1 cellular context compared by ENCODE assay signal in the genomic region with DNA sequence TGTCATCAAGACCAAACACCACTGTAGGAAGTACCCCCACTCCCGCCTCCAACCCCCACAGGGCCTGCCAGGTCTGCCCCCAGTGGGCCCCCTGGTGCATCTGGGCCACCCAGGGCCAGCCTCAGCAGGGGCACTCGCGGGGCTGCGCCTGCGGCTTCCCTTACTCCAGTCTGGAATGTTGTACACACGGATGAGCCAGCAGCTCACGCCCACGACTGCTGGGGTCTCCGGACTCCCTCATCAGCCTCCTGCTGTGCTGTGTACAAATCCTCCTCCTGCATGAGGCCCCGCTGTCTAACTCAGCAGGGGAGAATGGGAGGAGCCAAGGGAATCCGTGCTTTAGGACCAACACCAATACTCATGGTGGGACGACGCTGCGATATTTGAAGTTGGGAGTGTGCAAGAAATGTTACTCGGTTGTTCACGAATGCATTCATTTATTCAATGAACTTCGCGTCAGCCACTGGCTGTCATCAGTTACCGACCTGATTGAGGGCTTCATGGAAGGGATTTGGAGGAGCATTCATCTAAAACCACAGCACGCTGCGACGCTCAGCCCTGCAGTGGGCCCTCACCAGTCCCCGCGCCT.
TF ChIP-seq lines count a peak whose summit lies in the region.

No MANE protein-coding gene starts in this region.

TF ChIP-seq in HepG2, 621 proteins besides CTCF, POLR2A, EP300 and RAD21 (continued from another document and continues in another):
- TF ChIP-seq, protein P1, sequence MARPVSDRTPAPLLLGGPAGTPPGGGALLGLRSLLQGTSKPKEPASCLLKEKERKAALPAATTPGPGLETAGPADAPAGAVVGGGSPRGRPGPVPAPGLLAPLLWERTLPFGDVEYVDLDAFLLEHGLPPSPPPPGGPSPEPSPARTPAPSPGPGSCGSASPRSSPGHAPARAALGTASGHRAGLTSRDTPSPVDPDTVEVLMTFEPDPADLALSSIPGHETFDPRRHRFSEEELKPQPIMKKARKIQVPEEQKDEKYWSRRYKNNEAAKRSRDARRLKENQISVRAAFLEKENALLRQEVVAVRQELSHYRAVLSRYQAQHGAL (CRISPR knock-in tag; IDR thresholded peaks at IDR 0.05; ENCODE audit: not compliant biosample characterization), result no peak
- TF ChIP-seq ELF4 (CRISPR knock-in tag; IDR thresholded peaks at IDR 0.05; ENCODE audit: borderline replicate concordance), result no peak
- TF ChIP-seq SAFB2 (CRISPR knock-in tag; IDR thresholded peaks at IDR 0.05; ENCODE audit: borderline replicate concordance, low read depth), result no peak; the same call in 1 of the 2 replicates
- no peak for TF ChIP-seq ZNF207 (IDR thresholded peaks at IDR 0.05; ENCODE audit: borderline replicate concordance)
- TF ChIP-seq KDM1A (CRISPR knock-in tag; IDR thresholded peaks at IDR 0.05), result no peak
- no peak; the same call in 1 of the 2 replicates for TF ChIP-seq POGZ (CRISPR knock-in tag; IDR thresholded peaks at IDR 0.05)
- TF ChIP-seq ZNF83 (CRISPR knock-in tag; IDR thresholded peaks at IDR 0.05; ENCODE audit: borderline replicate concordance), result no peak
- TF ChIP-seq ERF (CRISPR knock-in tag; IDR thresholded peaks at IDR 0.05), result no peak
- no peak for TF ChIP-seq KLF9 (CRISPR knock-in tag; IDR thresholded peaks at IDR 0.05; ENCODE audit: low read depth)
- TF ChIP-seq, protein P2, sequence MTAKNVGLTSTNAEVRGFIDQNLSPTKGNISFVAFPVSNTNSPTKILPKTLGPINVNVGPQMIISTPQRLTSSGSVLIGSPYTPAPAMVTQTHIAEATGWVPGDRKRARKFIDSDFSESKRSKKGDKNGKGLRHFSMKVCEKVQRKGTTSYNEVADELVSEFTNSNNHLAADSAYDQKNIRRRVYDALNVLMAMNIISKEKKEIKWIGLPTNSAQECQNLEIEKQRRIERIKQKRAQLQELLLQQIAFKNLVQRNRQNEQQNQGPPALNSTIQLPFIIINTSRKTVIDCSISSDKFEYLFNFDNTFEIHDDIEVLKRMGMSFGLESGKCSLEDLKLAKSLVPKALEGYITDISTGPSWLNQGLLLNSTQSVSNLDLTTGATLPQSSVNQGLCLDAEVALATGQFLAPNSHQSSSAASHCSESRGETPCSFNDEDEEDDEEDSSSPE (CRISPR knock-in tag; IDR thresholded peaks at IDR 0.05), result no peak; the same call in 1 of the 2 replicates
- TF ChIP-seq ZNF256 (CRISPR knock-in tag; conservative IDR thresholded peaks at IDR 0.05), result no peak
- no peak; the same call in 1 of the 2 replicates for TF ChIP-seq HDAC2 (CRISPR knock-in tag; IDR thresholded peaks at IDR 0.05)
- no peak for TF ChIP-seq JDP2 (CRISPR knock-in tag; IDR thresholded peaks at IDR 0.05; ENCODE audit: borderline replicate concordance)
- TF ChIP-seq, protein P3, sequence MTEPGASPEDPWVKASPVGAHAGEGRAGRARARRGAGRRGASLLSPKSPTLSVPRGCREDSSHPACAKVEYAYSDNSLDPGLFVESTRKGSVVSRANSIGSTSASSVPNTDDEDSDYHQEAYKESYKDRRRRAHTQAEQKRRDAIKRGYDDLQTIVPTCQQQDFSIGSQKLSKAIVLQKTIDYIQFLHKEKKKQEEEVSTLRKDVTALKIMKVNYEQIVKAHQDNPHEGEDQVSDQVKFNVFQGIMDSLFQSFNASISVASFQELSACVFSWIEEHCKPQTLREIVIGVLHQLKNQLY (CRISPR knock-in tag; IDR thresholded peaks at IDR 0.05), result peak; percentile 47; the same call in 1 of the 2 replicates
- no peak for TF ChIP-seq RBFOX2 (IDR thresholded peaks at IDR 0.05; ENCODE audit: low read depth, low read length)
- TF ChIP-seq ZNF432 (CRISPR knock-in tag; IDR thresholded peaks at IDR 0.05; ENCODE audit: borderline replicate concordance), result no peak
- no peak for TF ChIP-seq ZNF383 (CRISPR knock-in tag; IDR thresholded peaks at IDR 0.05; ENCODE audit: borderline replicate concordance)
- TF ChIP-seq, protein P4, sequence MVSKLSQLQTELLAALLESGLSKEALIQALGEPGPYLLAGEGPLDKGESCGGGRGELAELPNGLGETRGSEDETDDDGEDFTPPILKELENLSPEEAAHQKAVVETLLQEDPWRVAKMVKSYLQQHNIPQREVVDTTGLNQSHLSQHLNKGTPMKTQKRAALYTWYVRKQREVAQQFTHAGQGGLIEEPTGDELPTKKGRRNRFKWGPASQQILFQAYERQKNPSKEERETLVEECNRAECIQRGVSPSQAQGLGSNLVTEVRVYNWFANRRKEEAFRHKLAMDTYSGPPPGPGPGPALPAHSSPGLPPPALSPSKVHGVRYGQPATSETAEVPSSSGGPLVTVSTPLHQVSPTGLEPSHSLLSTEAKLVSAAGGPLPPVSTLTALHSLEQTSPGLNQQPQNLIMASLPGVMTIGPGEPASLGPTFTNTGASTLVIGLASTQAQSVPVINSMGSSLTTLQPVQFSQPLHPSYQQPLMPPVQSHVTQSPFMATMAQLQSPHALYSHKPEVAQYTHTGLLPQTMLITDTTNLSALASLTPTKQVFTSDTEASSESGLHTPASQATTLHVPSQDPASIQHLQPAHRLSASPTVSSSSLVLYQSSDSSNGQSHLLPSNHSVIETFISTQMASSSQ (IDR thresholded peaks at IDR 0.05; ENCODE audit: low read depth), result no peak
- TF ChIP-seq, protein P4 (CRISPR knock-in tag; IDR thresholded peaks at IDR 0.05; ENCODE audit: borderline replicate concordance), result no peak
- TF ChIP-seq, protein P5, sequence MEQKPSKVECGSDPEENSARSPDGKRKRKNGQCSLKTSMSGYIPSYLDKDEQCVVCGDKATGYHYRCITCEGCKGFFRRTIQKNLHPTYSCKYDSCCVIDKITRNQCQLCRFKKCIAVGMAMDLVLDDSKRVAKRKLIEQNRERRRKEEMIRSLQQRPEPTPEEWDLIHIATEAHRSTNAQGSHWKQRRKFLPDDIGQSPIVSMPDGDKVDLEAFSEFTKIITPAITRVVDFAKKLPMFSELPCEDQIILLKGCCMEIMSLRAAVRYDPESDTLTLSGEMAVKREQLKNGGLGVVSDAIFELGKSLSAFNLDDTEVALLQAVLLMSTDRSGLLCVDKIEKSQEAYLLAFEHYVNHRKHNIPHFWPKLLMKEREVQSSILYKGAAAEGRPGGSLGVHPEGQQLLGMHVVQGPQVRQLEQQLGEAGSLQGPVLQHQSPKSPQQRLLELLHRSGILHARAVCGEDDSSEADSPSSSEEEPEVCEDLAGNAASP (CRISPR knock-in tag; IDR thresholded peaks at IDR 0.05; ENCODE audit: borderline replicate concordance), result no peak
- TF ChIP-seq ZNF446 (CRISPR knock-in tag; IDR thresholded peaks at IDR 0.05), result 0 out of 2 replicates have a peak, but pooled peaks have one; percentile 54
- TF ChIP-seq MTF1 (CRISPR knock-in tag; IDR thresholded peaks at IDR 0.05), result no peak
- peak; percentile 72; the same call in 1 of the 2 replicates for TF ChIP-seq ZNF878 (CRISPR knock-in tag; IDR thresholded peaks at IDR 0.05)
- no peak for TF ChIP-seq YY1 (IDR thresholded peaks at IDR 0.05; ENCODE audit: insufficient read depth, insufficient replicate concordance, low read depth, low read length)
- no peak for TF ChIP-seq DNMT3B (CRISPR knock-in tag; conservative IDR thresholded peaks at IDR 0.05)
- no peak for TF ChIP-seq KAT8 (CRISPR knock-in tag; IDR thresholded peaks at IDR 0.05)
- no peak for TF ChIP-seq ZNF746 (CRISPR knock-in tag; IDR thresholded peaks at IDR 0.05)
- no peak for TF ChIP-seq ISL2 (CRISPR knock-in tag; IDR thresholded peaks at IDR 0.05)
- TF ChIP-seq, protein P6, sequence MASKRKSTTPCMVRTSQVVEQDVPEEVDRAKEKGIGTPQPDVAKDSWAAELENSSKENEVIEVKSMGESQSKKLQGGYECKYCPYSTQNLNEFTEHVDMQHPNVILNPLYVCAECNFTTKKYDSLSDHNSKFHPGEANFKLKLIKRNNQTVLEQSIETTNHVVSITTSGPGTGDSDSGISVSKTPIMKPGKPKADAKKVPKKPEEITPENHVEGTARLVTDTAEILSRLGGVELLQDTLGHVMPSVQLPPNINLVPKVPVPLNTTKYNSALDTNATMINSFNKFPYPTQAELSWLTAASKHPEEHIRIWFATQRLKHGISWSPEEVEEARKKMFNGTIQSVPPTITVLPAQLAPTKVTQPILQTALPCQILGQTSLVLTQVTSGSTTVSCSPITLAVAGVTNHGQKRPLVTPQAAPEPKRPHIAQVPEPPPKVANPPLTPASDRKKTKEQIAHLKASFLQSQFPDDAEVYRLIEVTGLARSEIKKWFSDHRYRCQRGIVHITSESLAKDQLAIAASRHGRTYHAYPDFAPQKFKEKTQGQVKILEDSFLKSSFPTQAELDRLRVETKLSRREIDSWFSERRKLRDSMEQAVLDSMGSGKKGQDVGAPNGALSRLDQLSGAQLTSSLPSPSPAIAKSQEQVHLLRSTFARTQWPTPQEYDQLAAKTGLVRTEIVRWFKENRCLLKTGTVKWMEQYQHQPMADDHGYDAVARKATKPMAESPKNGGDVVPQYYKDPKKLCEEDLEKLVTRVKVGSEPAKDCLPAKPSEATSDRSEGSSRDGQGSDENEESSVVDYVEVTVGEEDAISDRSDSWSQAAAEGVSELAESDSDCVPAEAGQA (IDR thresholded peaks at IDR 0.05; ENCODE audit: low read depth), result no peak
- TF ChIP-seq, protein P6 (CRISPR knock-in tag; IDR thresholded peaks at IDR 0.05; ENCODE audit: borderline replicate concordance), result no peak
- TF ChIP-seq NFYC (CRISPR knock-in tag; IDR thresholded peaks at IDR 0.05), result no peak
- no peak; the same call in 1 of the 2 replicates for TF ChIP-seq ZNF501 (CRISPR knock-in tag; IDR thresholded peaks at IDR 0.05)
- TF ChIP-seq ZNF296 (CRISPR knock-in tag; conservative IDR thresholded peaks at IDR 0.05), result no peak
- 0 out of 2 replicates have a peak, but pooled peaks have one; percentile 44 for TF ChIP-seq CBX5 (CRISPR knock-in tag; IDR thresholded peaks at IDR 0.05; ENCODE audit: borderline replicate concordance)
- no peak for TF ChIP-seq NFE2L1 (CRISPR knock-in tag; IDR thresholded peaks at IDR 0.05; ENCODE audit: borderline replicate concordance)
- TF ChIP-seq NFYB (CRISPR knock-in tag; IDR thresholded peaks at IDR 0.05), result no peak
- TF ChIP-seq NFE2 (CRISPR knock-in tag; IDR thresholded peaks at IDR 0.05), result peak; percentile 40; the same call in 1 of the 2 replicates
- TF ChIP-seq NCOA5 (CRISPR knock-in tag; IDR thresholded peaks at IDR 0.05), result no peak
- TF ChIP-seq SOX6 (IDR thresholded peaks at IDR 0.05), result no peak
- no peak for TF ChIP-seq SOX6 (CRISPR knock-in tag; IDR thresholded peaks at IDR 0.05)
- no peak; the same call in 1 of the 2 replicates for TF ChIP-seq TARDBP (CRISPR knock-in tag; IDR thresholded peaks at IDR 0.05)
- TF ChIP-seq FOXP1 (IDR thresholded peaks at IDR 0.05), result no peak
- TF ChIP-seq FOXP1 (CRISPR knock-in tag; IDR thresholded peaks at IDR 0.05), result no peak
- TF ChIP-seq, protein P7, sequence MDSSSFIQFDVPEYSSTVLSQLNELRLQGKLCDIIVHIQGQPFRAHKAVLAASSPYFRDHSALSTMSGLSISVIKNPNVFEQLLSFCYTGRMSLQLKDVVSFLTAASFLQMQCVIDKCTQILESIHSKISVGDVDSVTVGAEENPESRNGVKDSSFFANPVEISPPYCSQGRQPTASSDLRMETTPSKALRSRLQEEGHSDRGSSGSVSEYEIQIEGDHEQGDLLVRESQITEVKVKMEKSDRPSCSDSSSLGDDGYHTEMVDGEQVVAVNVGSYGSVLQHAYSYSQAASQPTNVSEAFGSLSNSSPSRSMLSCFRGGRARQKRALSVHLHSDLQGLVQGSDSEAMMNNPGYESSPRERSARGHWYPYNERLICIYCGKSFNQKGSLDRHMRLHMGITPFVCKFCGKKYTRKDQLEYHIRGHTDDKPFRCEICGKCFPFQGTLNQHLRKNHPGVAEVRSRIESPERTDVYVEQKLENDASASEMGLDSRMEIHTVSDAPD (CRISPR knock-in tag; IDR thresholded peaks at IDR 0.05), result no peak; the same call in 1 of the 2 replicates
- no peak for TF ChIP-seq LCORL (IDR thresholded peaks at IDR 0.05)
- TF ChIP-seq LCORL (CRISPR knock-in tag; IDR thresholded peaks at IDR 0.05), result peak; percentile 27; the same call in 1 of the 2 replicates
- TF ChIP-seq ZNF761 (CRISPR knock-in tag; conservative IDR thresholded peaks at IDR 0.05), result no peak
- no peak for TF ChIP-seq ZNF841 (CRISPR knock-in tag; IDR thresholded peaks at IDR 0.05; ENCODE audit: borderline replicate concordance)
- TF ChIP-seq, protein P8, sequence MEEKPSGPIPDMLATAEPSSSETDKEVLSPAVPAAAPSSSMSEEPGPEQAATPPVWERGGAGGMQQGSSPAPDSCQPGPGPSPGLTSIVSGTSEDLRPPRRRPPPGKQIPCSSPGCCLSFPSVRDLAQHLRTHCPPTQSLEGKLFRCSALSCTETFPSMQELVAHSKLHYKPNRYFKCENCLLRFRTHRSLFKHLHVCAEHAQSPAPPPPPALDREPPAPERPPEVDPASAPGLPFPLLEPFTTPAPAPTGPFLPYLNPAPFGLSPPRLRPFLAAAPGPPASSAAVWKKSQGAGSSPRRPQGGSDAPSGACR (CRISPR knock-in tag; IDR thresholded peaks at IDR 0.05), result no peak
- no peak for TF ChIP-seq BRD4 (CRISPR knock-in tag; IDR thresholded peaks at IDR 0.05)
- no peak; the same call in 1 of the 2 replicates for TF ChIP-seq MYNN (CRISPR knock-in tag; IDR thresholded peaks at IDR 0.05; ENCODE audit: low read depth)
- TF ChIP-seq TBX3 (IDR thresholded peaks at IDR 0.05; ENCODE audit: borderline replicate concordance), result no peak
- no peak for TF ChIP-seq ZNF562 (CRISPR knock-in tag; IDR thresholded peaks at IDR 0.05; ENCODE audit: borderline replicate concordance)
- no peak for TF ChIP-seq HOXD1 (CRISPR knock-in tag; IDR thresholded peaks at IDR 0.05)
